In the genomic region with DNA sequence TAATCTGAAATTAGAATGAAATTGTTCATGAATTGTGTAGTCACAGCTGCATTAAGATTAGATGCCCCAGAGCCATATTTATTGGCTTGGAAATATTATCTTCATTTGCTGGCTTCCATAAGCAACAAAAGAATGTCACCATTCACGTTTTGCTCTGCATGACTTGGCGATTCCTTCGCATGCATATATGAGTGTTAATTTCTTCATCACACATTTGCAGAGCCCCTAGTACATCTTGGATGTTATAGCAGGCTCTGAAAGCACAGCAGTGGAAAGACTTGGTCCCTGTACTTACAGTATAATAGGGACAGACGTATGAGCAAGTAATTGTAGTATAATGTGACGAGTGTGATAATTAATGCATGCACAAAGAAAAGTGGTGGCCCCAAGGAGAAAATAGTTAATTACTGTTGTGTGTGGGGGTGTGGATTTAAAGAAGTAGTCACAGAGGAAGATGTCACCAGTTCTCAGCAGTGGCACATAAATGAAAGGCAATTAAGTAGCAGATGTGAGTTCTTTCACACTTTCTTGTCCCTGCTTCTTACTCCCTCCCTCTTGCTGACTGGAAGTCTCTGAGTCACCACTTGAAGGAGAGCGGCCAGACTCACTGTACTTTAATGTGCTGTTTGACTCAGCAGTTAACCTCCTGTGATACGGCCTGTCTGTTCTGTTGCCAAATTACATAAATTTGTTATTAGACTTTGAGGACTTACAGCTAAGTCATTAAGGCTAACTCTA, we compare ENCODE assay signal across 1 cellular context.
TF ChIP-seq lines count a peak whose summit lies in the region.

No MANE protein-coding gene starts in this region.

TF ChIP-seq in H1, 55 proteins besides CTCF, POLR2A, EP300 and RAD21:
- no peak for TF ChIP-seq CBX5 (IDR thresholded peaks at IDR 0.05; ENCODE audit: low read depth, low read length)
- no peak for TF ChIP-seq SP4 (IDR thresholded peaks at IDR 0.05; ENCODE audit: low read length)
- TF ChIP-seq BRCA1 (IDR thresholded peaks at IDR 0.05; ENCODE audit: low read depth, low read length): no peak
- TF ChIP-seq CEBPB (IDR thresholded peaks at IDR 0.05; ENCODE audit: low read depth, low read length): no peak
- TF ChIP-seq JUND (IDR thresholded peaks at IDR 0.05; ENCODE audit: low read length): peak; percentile 91
- no peak for TF ChIP-seq JUN (IDR thresholded peaks at IDR 0.05; ENCODE audit: low read depth, low read length)
- TF ChIP-seq BACH1 (IDR thresholded peaks at IDR 0.05; ENCODE audit: low read length): peak; percentile 97
- no peak for TF ChIP-seq USF2 (IDR thresholded peaks at IDR 0.05; ENCODE audit: low read length)
- TF ChIP-seq SP1 (IDR thresholded peaks at IDR 0.05; ENCODE audit: low read depth, low read length): no peak
- TF ChIP-seq POU5F1 (IDR thresholded peaks at IDR 0.05; ENCODE audit: low read depth, low read length): no peak
- no peak for TF ChIP-seq SIX5 (IDR thresholded peaks at IDR 0.05; ENCODE audit: low read depth, low read length)
- TF ChIP-seq, protein P1, sequence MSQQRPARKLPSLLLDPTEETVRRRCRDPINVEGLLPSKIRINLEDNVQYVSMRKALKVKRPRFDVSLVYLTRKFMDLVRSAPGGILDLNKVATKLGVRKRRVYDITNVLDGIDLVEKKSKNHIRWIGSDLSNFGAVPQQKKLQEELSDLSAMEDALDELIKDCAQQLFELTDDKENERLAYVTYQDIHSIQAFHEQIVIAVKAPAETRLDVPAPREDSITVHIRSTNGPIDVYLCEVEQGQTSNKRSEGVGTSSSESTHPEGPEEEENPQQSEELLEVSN (IDR thresholded peaks at IDR 0.05): no peak
- TF ChIP-seq KDM4A (IDR thresholded peaks at IDR 0.05; ENCODE audit: low read depth, low read length, severe bottlenecking): no peak
- no peak for TF ChIP-seq CHD1 (IDR thresholded peaks at IDR 0.05; ENCODE audit: low read depth, low read length)
- TF ChIP-seq SRF (IDR thresholded peaks at IDR 0.05; ENCODE audit: low read depth, low read length): no peak
- no peak for TF ChIP-seq HDAC2 (IDR thresholded peaks at IDR 0.05; ENCODE audit: borderline replicate concordance in 1 of 2, low read depth in 2 of 2, low read length in 2 of 2)
- no peak for TF ChIP-seq RFX5 (IDR thresholded peaks at IDR 0.05; ENCODE audit: borderline replicate concordance, low read depth, low read length)
- TF ChIP-seq SIN3A (conservative IDR thresholded peaks at IDR 0.05 in 1 of 2, IDR thresholded peaks at IDR 0.05 in 1 of 2; ENCODE audit: low read depth in 1 of 2, low read length in 2 of 2): no peak
- peak; percentile 80 for TF ChIP-seq EGR1 (IDR thresholded peaks at IDR 0.05; ENCODE audit: borderline replicate concordance, low read depth, low read length)
- peak; percentile 90 for TF ChIP-seq MAFK (IDR thresholded peaks at IDR 0.05; ENCODE audit: low read depth, low read length)
- TF ChIP-seq NRF1 (IDR thresholded peaks at IDR 0.05; ENCODE audit: low read depth, low read length): no peak
- no peak for TF ChIP-seq KDM1A (IDR thresholded peaks at IDR 0.05; ENCODE audit: borderline replicate concordance, low read length)
